Comparison of ENCODE assay signal across 8 cellular contexts in the genomic region with DNA sequence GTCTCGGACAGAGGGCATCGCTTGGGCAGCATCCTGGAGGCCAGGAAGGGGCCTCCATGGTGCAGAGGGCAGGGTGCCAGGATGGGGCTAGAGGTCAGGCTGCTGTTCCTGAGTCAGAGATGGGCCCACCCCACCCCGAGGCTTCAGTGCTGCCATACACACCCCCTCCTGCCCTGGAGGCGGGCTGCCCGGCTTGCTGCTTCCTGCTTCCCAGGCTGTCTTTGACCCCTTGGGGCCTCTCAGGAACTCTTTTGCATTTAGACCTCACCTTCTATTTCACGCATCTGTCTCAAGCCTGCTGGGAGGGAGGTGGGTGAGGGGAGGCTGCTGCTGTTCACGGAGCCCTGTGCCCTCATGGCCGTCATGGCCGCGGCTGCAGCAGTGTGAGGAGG. TPM values are rescaled to one million over a fixed set of nuclear protein-coding genes. Genes with fewer than 3 reads are reported as not detected.
DNase-seq lines count a peak whose midpoint lies in the region; ATAC-seq and TF ChIP-seq lines count a peak whose summit lies in the region.

No MANE protein-coding gene starts in this region.

- H4K20me1 ChIP-seq in hepatocyte (ENCODE audit: insufficient read depth, poor library complexity, severe bottlenecking), result peaks cover 5% of the 10 kb centered on the region

- H3K9me3 ChIP-seq in hepatocyte (ENCODE audit: low read depth) (no peaks in the 10 kb centered on the region), thymus (ENCODE audit: control insufficient read depth) (no peaks in the 10 kb centered on the region)

- H3K4me3 Mint-ChIP-seq in activated T-cell treated with anti-CD3 and anti-CD28 coated beads, Interleukin-2, amount 50 U/mL, for 4 hours, result peak overlapping the region; percentile 85
- peak overlapping the region; percentile 87 for H3K4me3 Mint-ChIP-seq in activated CD8-positive, alpha-beta T cell treated with anti-CD3 and anti-CD28 coated beads, Interleukin-2, amount 10 ng/mL, durations not matched to agents 7 days and 5 days

- no peaks in the 10 kb centered on the region for H3K9me3 Mint-ChIP-seq in activated T-cell treated with anti-CD3 and anti-CD28 coated beads, Interleukin-2, amount 50 U/mL, for 4 hours
- H3K9me3 Mint-ChIP-seq in activated CD8-positive, alpha-beta T cell treated with anti-CD3 and anti-CD28 coated beads, Interleukin-2, amount 10 ng/mL, durations not matched to agents 7 days and 5 days (ENCODE audit: insufficient read depth), result no peaks in the 10 kb centered on the region

- H3K4me3 ChIP-seq in hepatocyte (no peak overlapping the region), thymus (ENCODE audit: low read length) (peak overlapping the region; percentile 57)

- H3K27me3 ChIP-seq in hepatocyte (no peaks in the 10 kb centered on the region), thymus (ENCODE audit: control insufficient read depth, insufficient read depth) (no peaks in the 10 kb centered on the region)

- H3K4me1 ChIP-seq in hepatocyte (ENCODE audit: insufficient read depth), result peaks cover 27% of the 10 kb centered on the region
- peaks cover 47% of the 10 kb centered on the region for H3K4me1 ChIP-seq in thymus (ENCODE audit: control insufficient read depth, insufficient read depth, low read length)

- H3K36me3 Mint-ChIP-seq in activated T-cell treated with anti-CD3 and anti-CD28 coated beads, Interleukin-2, amount 50 U/mL, for 4 hours (ENCODE audit: insufficient read depth), result no peaks in the 10 kb centered on the region
- H3K36me3 Mint-ChIP-seq in activated CD8-positive, alpha-beta T cell treated with anti-CD3 and anti-CD28 coated beads, Interleukin-2, amount 10 ng/mL, durations not matched to agents 7 days and 5 days (ENCODE audit: low read depth), result no peaks in the 10 kb centered on the region

- peak overlapping the region; percentile 81 for H3K27ac ChIP-seq in hepatocyte
- peak overlapping the region; percentile 58 for H3K27ac ChIP-seq in thymus (ENCODE audit: low read depth)

- no peak for DNase-seq in activated T-cell treated with anti-CD3 and anti-CD28 coated beads, Interleukin-2, amount 50 U/mL, for 4 hours
- DNase-seq in activated T-cell treated with anti-CD3 and anti-CD28 coated beads for 4 hours (no peak), hepatocyte (ENCODE audit: low spot score) (no peak), islet precursor cell (no peak), NCI-H1930 (lab: John Stamatoyannopoulos, UW) (no peak), cortex of kidney (lab: John Stamatoyannopoulos, UW) (no peak)
- DNase-seq in activated CD8-positive, alpha-beta T cell treated with anti-CD3 and anti-CD28 coated beads, Interleukin-2, amount 10 ng/mL, durations not matched to agents 7 days and 5 days, result peak; percentile 42

- no peak overlapping the region for H2AFZ ChIP-seq in hepatocyte

- peak overlapping the region; percentile 52 for H3K4me2 ChIP-seq in hepatocyte

- H3K79me2 ChIP-seq in hepatocyte, result peaks cover 64% of the 10 kb centered on the region

- no peaks in the 10 kb centered on the region for H3K27me3 Mint-ChIP-seq in activated T-cell treated with anti-CD3 and anti-CD28 coated beads, Interleukin-2, amount 50 U/mL, for 4 hours (ENCODE audit: low read depth)
- H3K27me3 Mint-ChIP-seq in activated CD8-positive, alpha-beta T cell treated with anti-CD3 and anti-CD28 coated beads, Interleukin-2, amount 10 ng/mL, durations not matched to agents 7 days and 5 days (ENCODE audit: low read depth), result no peaks in the 10 kb centered on the region

- CTCF ChIA-PET in activated CD8-positive, alpha-beta T cell treated with anti-CD3 and anti-CD28 coated beads, Interleukin-2, amount 10 ng/mL, durations not matched to agents 7 days and 5 days (lab: Charles Lee), result interaction anchor here (1.0 to 1.3 kb wide), 2 partner anchors 25 to 50 kb away, joined by 3 to 5 read pairs; no protein-coding TSS in a partner anchor

- peaks cover 28% of the 10 kb centered on the region for H3K4me1 Mint-ChIP-seq in activated T-cell treated with anti-CD3 and anti-CD28 coated beads, Interleukin-2, amount 50 U/mL, for 4 hours (ENCODE audit: low read depth)
- H3K4me1 Mint-ChIP-seq in activated CD8-positive, alpha-beta T cell treated with anti-CD3 and anti-CD28 coated beads, Interleukin-2, amount 10 ng/mL, durations not matched to agents 7 days and 5 days (ENCODE audit: low read depth), result peaks cover 44% of the 10 kb centered on the region

- WGBS in hepatocyte (ENCODE audit: low lambda C conversion rate, missing lambda C conversion rate), result 75% methylated on average over 9 of the region's 10 CpGs
- 20% methylated on average over 10 of the region's 10 CpGs for WGBS in thymus

- H3K36me3 ChIP-seq in hepatocyte (replicated peaks; ENCODE audit: insufficient read depth, low read depth) (no peaks in the 10 kb centered on the region), thymus (ENCODE audit: control insufficient read depth, insufficient read depth) (peaks cover 4% of the 10 kb centered on the region)

- H3K27ac Mint-ChIP-seq in activated CD8-positive, alpha-beta T cell treated with anti-CD3 and anti-CD28 coated beads, Interleukin-2, amount 10 ng/mL, durations not matched to agents 7 days and 5 days, result peak overlapping the region; percentile 96

- no peak for TF ChIP-seq CTCF in hepatocyte (IDR thresholded peaks at IDR 0.05; ENCODE audit: poor library complexity)

- H3K9me2 ChIP-seq in hepatocyte (replicated peaks; ENCODE audit: insufficient read depth), result no peaks in the 10 kb centered on the region

- ATAC-seq in activated T-cell treated with anti-CD3 and anti-CD28 coated beads, Interleukin-2, amount 50 U/mL, for 4 hours, result peak; percentile 15 to 29
- ATAC-seq in activated CD8-positive, alpha-beta T cell treated with anti-CD3 and anti-CD28 coated beads, Interleukin-2, amount 10 ng/mL, durations not matched to agents 7 days and 5 days, result peak; percentile 19

- POLR2A ChIA-PET in activated CD8-positive, alpha-beta T cell treated with anti-CD3 and anti-CD28 coated beads, Interleukin-2, amount 10 ng/mL, durations not matched to agents 7 days and 5 days (lab: Charles Lee), result interaction anchor here (1.0 to 1.8 kb wide), 8 partner anchors 10 to 75 kb away, joined by 3 to 6 read pairs (median 4); no protein-coding TSS in a partner anchor

RNA-seq across cellular contexts. Expression of a gene that starts 6.6 kb away (rescaled TPM):
- 10 to 100 TPM; 30.9 to 35.4 (median 33.0) TPM for total RNA-seq in activated T-cell treated with anti-CD3 and anti-CD28 coated beads, Interleukin-2, amount 50 U/mL, for 4 hours
- 10 to 100 TPM; 41.2 to 42.1 TPM for total RNA-seq in activated CD8-positive, alpha-beta T cell treated with anti-CD3 and anti-CD28 coated beads, Interleukin-2, amount 10 ng/mL, durations not matched to agents 7 days and 5 days
- total RNA-seq in hepatocyte, result 21.2 and 21.8 TPM in 2 replicates
- polyA plus RNA-seq in hepatocyte, result 31.0 and 32.6 TPM in 2 replicates
- 34.4 TPM for polyA plus RNA-seq in thymus
